ENCODE assay signal across 15 cellular contexts in genomic region chr5:118796081-118796480, GRCh38.
DNase-seq lines count a peak whose midpoint lies in the region; ATAC-seq and TF ChIP-seq lines count a peak whose summit lies in the region.
"Had no signal": no experiment of that assay in that cellular context is flagged by ENCODE, and none has a peak within 500 bp of the region (broad histone marks: within the 10 kb centered on the region; RNA-seq: fewer than 3 reads in every experiment).

No MANE protein-coding gene starts in this region.

- no peak overlapping the region for H3K27ac Mint-ChIP-seq in neural progenitor cell
- no peak overlapping the region for H3K27ac Mint-ChIP-seq in naive thymus-derived CD8-positive, alpha-beta T cell
- H3K27ac Mint-ChIP-seq: CD8-positive, alpha-beta T cell had no signal

- H3K36me3 ChIP-seq in HAP-1 (replicated peaks) (no peaks in the 10 kb centered on the region), WERI-Rb-1 (no peaks in the 10 kb centered on the region), iPS DF 6.9 (ENCODE audit: control insufficient read depth, insufficient read depth, low read length) (no peaks in the 10 kb centered on the region), neural progenitor cell (no peaks in the 10 kb centered on the region)
- H3K36me3 ChIP-seq: BE2C had no signal

- no peaks in the 10 kb centered on the region for H4K20me1 ChIP-seq in neural progenitor cell (ENCODE audit: low read depth)

- no peak overlapping the region for H3K9ac ChIP-seq in neural progenitor cell

- no peak overlapping the region for H3K4me2 ChIP-seq in neural progenitor cell
- H3K4me2 ChIP-seq: A549 had no signal

- no peak overlapping the region for H3K4me3 Mint-ChIP-seq in neural progenitor cell
- H3K4me3 Mint-ChIP-seq in naive thymus-derived CD8-positive, alpha-beta T cell = no peak overlapping the region
- H3K4me3 Mint-ChIP-seq: CD8-positive, alpha-beta T cell had no signal

- TF ChIP-seq CTCF in WERI-Rb-1 (IDR thresholded peaks at IDR 0.05; ENCODE audit: low read depth, low read length) (no peak), neural progenitor cell (IDR thresholded peaks at IDR 0.05) (no peak)

- in situ Hi-C loops in HAP-1 (cut with MboI; ENCODE audit: low sequenced_read_pairs) = no loop called here

- no peaks in the 10 kb centered on the region for H3F3A ChIP-seq in neural progenitor cell (ENCODE audit: low read depth)

- peaks cover 5% of the 10 kb centered on the region for H3K4me1 Mint-ChIP-seq in neural progenitor cell
- no peaks in the 10 kb centered on the region for H3K4me1 Mint-ChIP-seq in naive thymus-derived CD8-positive, alpha-beta T cell

- WGBS in iPS DF 6.9 (ENCODE audit: insufficient coverage, insufficient read length) = no CpG with 5 or more reads among the region's 3 CpGs

- no peaks in the 10 kb centered on the region for H3K9me3 ChIP-seq in HAP-1
- H3K9me3 ChIP-seq in WERI-Rb-1 (ENCODE audit: severe bottlenecking) = no peaks in the 10 kb centered on the region
- H3K9me3 ChIP-seq in iPS DF 6.9 (ENCODE audit: control insufficient read depth, insufficient read depth, low read length) = no peaks in the 10 kb centered on the region
- H3K9me3 ChIP-seq in neural progenitor cell (ENCODE audit: low read depth) = no peaks in the 10 kb centered on the region
- H3K9me3 ChIP-seq: A549, BE2C had no signal

- H3K9me3 Mint-ChIP-seq in neural progenitor cell = no peaks in the 10 kb centered on the region
- H3K9me3 Mint-ChIP-seq in naive thymus-derived CD8-positive, alpha-beta T cell = no peaks in the 10 kb centered on the region
- H3K9me3 Mint-ChIP-seq: CD8-positive, alpha-beta T cell had no signal

- H3K79me2 ChIP-seq in neural progenitor cell (ENCODE audit: low read depth) = no peaks in the 10 kb centered on the region

- H3K4me1 ChIP-seq in HAP-1 (no peaks in the 10 kb centered on the region; the same call in 1 of the 2 replicates), iPS DF 6.9 (ENCODE audit: control insufficient read depth, insufficient read depth, low read length) (peaks cover 2% of the 10 kb centered on the region; the same call in 1 of the 2 replicates), neural progenitor cell (peaks cover 15% of the 10 kb centered on the region)
- H3K4me1 ChIP-seq: A549 had no signal

- H3K4me3 ChIP-seq in HAP-1 (no peak overlapping the region), WERI-Rb-1 (ENCODE audit: low read depth, low read length) (no peak overlapping the region), iPS DF 6.9 (ENCODE audit: low read length) (no peak overlapping the region), neural progenitor cell (no peak overlapping the region)
- H3K4me3 ChIP-seq: A549 had no signal

- no peak overlapping the region for H2AFZ ChIP-seq in neural progenitor cell (replicated peaks)

- ATAC-seq in naive thymus-derived CD8-positive, alpha-beta T cell = no peak
- no peak for ATAC-seq in GM21825 (IDR thresholded peaks at IDR 0.05; ENCODE audit: unreplicated experiment)
- ATAC-seq: A549; CD8-positive, alpha-beta T cell had no signal

- H3K27ac ChIP-seq in WERI-Rb-1 (no peak overlapping the region), iPS DF 6.9 (ENCODE audit: low read length) (no peak overlapping the region), neural progenitor cell (no peak overlapping the region)
- H3K27ac ChIP-seq: A549, C4-2B had no signal

- H3K27me3 Mint-ChIP-seq in neural progenitor cell (ENCODE audit: insufficient read depth, low read depth) = peaks cover 4% of the 10 kb centered on the region
- H3K27me3 Mint-ChIP-seq in naive thymus-derived CD8-positive, alpha-beta T cell = no peaks in the 10 kb centered on the region

- POLR2A ChIA-PET in naive thymus-derived CD8-positive, alpha-beta T cell (lab: Charles Lee) = no interaction called here

- peak; percentile 22 to 31 for DNase-seq in HAP-1 (ENCODE audit: low spot score in 2 of 2)
- peak; percentile 67 for DNase-seq in WERI-Rb-1
- DNase-seq in iPS DF 6.9 (ENCODE audit: low read depth, low spot score) = peak; percentile 33
- DNase-seq in neural progenitor cell (ENCODE audit: low spot score) = peak; percentile 5
- DNase-seq in naive thymus-derived CD8-positive, alpha-beta T cell = no peak
- no peak for DNase-seq in DMS153 (lab: John Stamatoyannopoulos, UW)
- no peak for DNase-seq in activated CD4-positive, alpha-beta T cell treated with anti-CD3 and anti-CD28 coated beads, Interleukin-2, amount 50 U/mL, for 1 hour
- DNase-seq: BE2C; CD8-positive, alpha-beta T cell; COR-L47; DND-41; GF-D8 had no signal

- H3K36me3 Mint-ChIP-seq in neural progenitor cell = no peaks in the 10 kb centered on the region
- no peaks in the 10 kb centered on the region for H3K36me3 Mint-ChIP-seq in naive thymus-derived CD8-positive, alpha-beta T cell
- H3K36me3 Mint-ChIP-seq: CD8-positive, alpha-beta T cell had no signal

- H3K27me3 ChIP-seq in HAP-1 (ENCODE audit: low read depth) = no peaks in the 10 kb centered on the region
- no peaks in the 10 kb centered on the region for H3K27me3 ChIP-seq in WERI-Rb-1 (ENCODE audit: insufficient read depth, low read depth, severe bottlenecking)
- no peaks in the 10 kb centered on the region for H3K27me3 ChIP-seq in iPS DF 6.9 (ENCODE audit: control insufficient read depth, insufficient read depth, low read length)
- H3K27me3 ChIP-seq in neural progenitor cell = no peaks in the 10 kb centered on the region
- H3K27me3 ChIP-seq: BE2C had no signal

Comparison
In these comparisons a context has a peak if more than half of its experiments do, and no peak if none do; other contexts are left out.
1. DNase-seq: peak in HAP-1 (2 of 2), WERI-Rb-1 (single experiment), iPS DF 6.9 (single experiment) and neural progenitor cell (single experiment); none in naive thymus-derived CD8-positive, alpha-beta T cell (0 of 10), DMS153 (single experiment) and activated CD4-positive, alpha-beta T cell treated with anti-CD3 and anti-CD28 coated beads, Interleukin-2, amount 50 U/mL, for 1 hour (single experiment).